Comparison of ENCODE assay signal across 8 cellular contexts in the genomic region with DNA sequence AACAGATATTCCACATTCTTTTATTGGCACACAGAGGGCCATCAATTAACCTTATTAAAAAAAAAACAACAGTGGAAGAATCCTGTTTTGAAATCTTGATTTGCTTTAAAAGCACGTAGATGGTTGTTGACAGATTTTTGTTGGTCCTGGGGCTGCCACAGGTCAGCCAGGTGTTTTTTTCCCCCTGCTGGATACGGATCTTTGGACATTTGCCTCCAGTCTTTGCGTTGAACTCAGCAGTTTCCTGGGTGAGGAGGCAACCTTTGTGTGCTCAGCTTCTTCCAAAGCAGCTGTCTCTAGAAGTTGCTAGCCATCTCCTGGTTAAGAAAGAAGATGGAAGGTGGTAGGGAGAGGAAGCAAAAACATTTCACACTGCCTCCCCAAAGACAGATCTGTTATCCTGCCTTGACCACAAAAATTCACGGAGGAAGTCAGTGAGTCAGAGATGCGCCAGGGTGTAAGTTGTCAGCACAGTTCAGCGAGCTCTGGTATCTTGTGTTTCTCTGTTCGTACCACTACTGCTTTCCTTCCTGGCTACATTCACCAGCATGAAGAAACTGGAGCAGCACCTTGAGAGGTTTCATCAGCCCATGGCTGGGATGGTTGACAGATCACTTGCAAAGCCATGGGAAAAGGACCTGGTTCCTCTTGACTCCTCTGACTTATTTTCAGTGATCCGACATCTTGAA.
DNase-seq lines count a peak whose midpoint lies in the region; ATAC-seq lines count a peak whose summit lies in the region.

No MANE protein-coding gene starts in this region.

- H3K4me3 ChIP-seq in SJCRH30 = no peak overlapping the region

- peaks cover 31% of the 10 kb centered on the region for H3K4me1 ChIP-seq in SJCRH30

- H3K27ac ChIP-seq in SJCRH30 (peak overlapping the region; percentile 36), angular gyrus (ENCODE audit: low read depth, low read length) (peak overlapping the region; percentile 54)

- peak; percentile 90 for ATAC-seq in GM18499 (IDR thresholded peaks at IDR 0.05; ENCODE audit: insufficient read depth, unreplicated experiment)
- ATAC-seq in HG02938 (IDR thresholded peaks at IDR 0.05; ENCODE audit: unreplicated experiment) = peak; percentile 78

- no peaks in the 10 kb centered on the region for H3K36me3 ChIP-seq in SJCRH30

- H3K9me3 ChIP-seq in SJCRH30 (replicated peaks) = no peaks in the 10 kb centered on the region

- DNase-seq in SJCRH30 (peak; percentile 59 to 80), non-pigmented ciliary epithelial cell (ENCODE audit: low read depth) (peak; percentile 88), NCI-H2107 treated with DMSO at 0.1 percent for 48 hours (lab: John Stamatoyannopoulos, UW; ENCODE audit: unreplicated experiment) (no peak), NCI-H82 treated with DMSO at 0.1 percent for 48 hours (lab: John Stamatoyannopoulos, UW; ENCODE audit: unreplicated experiment) (no peak), SHP77 treated with DMSO at 0.1 percent for 48 hours (lab: John Stamatoyannopoulos, UW) (no peak)

- no peaks in the 10 kb centered on the region for H3K27me3 ChIP-seq in SJCRH30

Comparison
In these comparisons a context has a peak if more than half of its experiments do, and no peak if none do; other contexts are left out.
1. DNase-seq: peak in SJCRH30 (2 of 2) and non-pigmented ciliary epithelial cell (single experiment); none in NCI-H2107 treated with DMSO at 0.1 percent for 48 hours (single experiment), NCI-H82 treated with DMSO at 0.1 percent for 48 hours (single experiment) and SHP77 treated with DMSO at 0.1 percent for 48 hours (single experiment).